ENCODE assay signal across 8 cellular contexts in genomic region chr18:9334351-9335254, GRCh38. TPM values are rescaled to one million over a fixed set of nuclear protein-coding genes. Genes with fewer than 3 reads are reported as not detected.
DNase-seq lines count a peak whose midpoint lies in the region; ATAC-seq, FAIRE-seq and TF ChIP-seq lines count a peak whose summit lies in the region.

TSS of gene TWSG1 (plus strand) at chr18:9334773. CDS start at chr18:9337230, 2,457 bp downstream.

- peak; percentile 99 for ATAC-seq in Right ventricle myocardium inferior
- ATAC-seq in pancreas = peak; percentile 91 to 96 (median 92)

- peak within 1 kb of the TSS; percentile 87 for H3K4me3 Mint-ChIP-seq in activated naive CD8-positive, alpha-beta T cell treated with anti-CD3 and anti-CD28 coated beads for 36 hours

- H3K27me3 Mint-ChIP-seq in activated naive CD8-positive, alpha-beta T cell treated with anti-CD3 and anti-CD28 coated beads for 36 hours = peaks cover 5% of the 10 kb centered on the region

- intact Hi-C loops in Right ventricle myocardium inferior (cut with DNase I) (loop anchor here (2.0 to 10.0 kb wide), 3 partner anchors 140 to 257 kb away; partner anchors contain the start of gene RALBP1), pancreas (cut with DNase I) (loop anchor here in 1 of 3 donors (10.0 kb wide), 1 partner anchor 260 kb away; no protein-coding TSS in a partner anchor), thyroid gland (cut with DNase I) (loop anchor here (10.0 kb wide), 2 partner anchors 200 to 260 kb away; partner anchors contain the start of gene ANKRD12)

- peak within 1 kb of the TSS; percentile 42 for H3K27ac Mint-ChIP-seq in activated naive CD8-positive, alpha-beta T cell treated with anti-CD3 and anti-CD28 coated beads for 36 hours

- WGBS in pancreas, 2 donors = 1% methylated on average over 58 to 104 of the region's 104 CpGs
- 0% methylated on average over 2 to 3 of the region's 104 CpGs for WGBS in thyroid gland, 2 donors

- peak within 1 kb of the TSS; percentile 69 for H3K4me3 ChIP-seq in HFF-Myc (replicated peaks; ENCODE audit: low read depth, low read length)
- H3K4me3 ChIP-seq in pancreas = peak within 1 kb of the TSS; percentile 76 to 94 (median 86)
- H3K4me3 ChIP-seq in thyroid gland (replicated peaks in 1 of 3) = peak within 1 kb of the TSS; percentile 59 to 80 (median 66)

- TF ChIP-seq CTCF in HFF-Myc (IDR thresholded peaks at IDR 0.05; ENCODE audit: low read depth, low read length, missing control alignments) (peak; percentile 19), pancreas (IDR thresholded peaks at IDR 0.05) (peak in 2 of 4 donors; percentile 10 to 23), thyroid gland (IDR thresholded peaks at IDR 0.05) (peak in 2 of 6 experiments; percentile 19 to 63)

- H3K27ac ChIP-seq in pancreas (peak within 1 kb of the TSS; percentile 56 to 80 (median 72)), thyroid gland (peak within 1 kb of the TSS; percentile 70 to 82 (median 80))

- DNase-seq in HFF-Myc (ENCODE audit: extremely low read depth, low read depth) = peak; percentile 63
- peak; percentile 80 for DNase-seq in MV-4-11 (lab: John Stamatoyannopoulos, UW)
- peak; percentile 78 for DNase-seq in SKM-1 (lab: John Stamatoyannopoulos, UW; ENCODE audit: unreplicated experiment)
- peak; percentile 95 for DNase-seq in activated naive CD8-positive, alpha-beta T cell treated with anti-CD3 and anti-CD28 coated beads for 36 hours
- peak; percentile 97 for DNase-seq in Right ventricle myocardium inferior (ENCODE audit: missing footprints)
- DNase-seq in pancreas = peak; percentile 92 to 98 (median 94)
- peak; percentile 96 for DNase-seq in thyroid gland

- H3K9me3 Mint-ChIP-seq in activated naive CD8-positive, alpha-beta T cell treated with anti-CD3 and anti-CD28 coated beads for 36 hours = no peaks in the 10 kb centered on the region

- H3K36me3 Mint-ChIP-seq in activated naive CD8-positive, alpha-beta T cell treated with anti-CD3 and anti-CD28 coated beads for 36 hours = peaks cover 2% of the 10 kb centered on the region

- peak; percentile 56 for TF ChIP-seq POLR2A in GM10847 (IDR thresholded peaks at IDR 0.05; ENCODE audit: extremely low read depth, insufficient read length)
- peak; percentile 43 to 80 for TF ChIP-seq POLR2A in thyroid gland (IDR thresholded peaks at IDR 0.05)

- H3K4me1 ChIP-seq in pancreas (peaks cover 0 to 9% (median 5%) of the 10 kb centered on the region in 3 donors), thyroid gland (peaks cover 7 to 15% of the 10 kb centered on the region in 2 donors)

- FAIRE-seq in pancreas (lab: Jason Lieb, UNC) = no peak

- H3K4me1 Mint-ChIP-seq in activated naive CD8-positive, alpha-beta T cell treated with anti-CD3 and anti-CD28 coated beads for 36 hours = peaks cover 24% of the 10 kb centered on the region

- H3K36me3 ChIP-seq in pancreas = no peaks in the 10 kb centered on the region
- H3K36me3 ChIP-seq in thyroid gland = no peaks in the 10 kb centered on the region

- H3K9me3 ChIP-seq in pancreas (no peaks in the 10 kb centered on the region), thyroid gland (no peaks in the 10 kb centered on the region)

- H3K27me3 ChIP-seq in pancreas (no peaks in the 10 kb centered on the region), thyroid gland (no peaks in the 10 kb centered on the region)

RNA-seq across cellular contexts. Expression of gene TWSG1, which starts in this region (rescaled TPM):
- total RNA-seq in activated naive CD8-positive, alpha-beta T cell treated with anti-CD3 and anti-CD28 coated beads for 36 hours = 10 to 100 TPM; 11.3 to 12.8 TPM
- 9.8 TPM for total RNA-seq in Right ventricle myocardium inferior
- 10 to 100 TPM in 2 of 6 donors, 1 to 10 TPM in 4; 4.1 to 13.7 (median 6.1) TPM for total RNA-seq in pancreas
- polyA plus RNA-seq in pancreas = 1 to 10 TPM; 2.5 to 7.0 TPM
- 10 to 100 TPM; 53.0 to 62.9 (median 59.7) TPM for total RNA-seq in thyroid gland

Comparison
In these comparisons a context has a peak if more than half of its experiments do, and no peak if none do; other contexts are left out.
1. Peak in every context shown above with its lines: DNase-seq, ATAC-seq, H3K4me3 ChIP-seq and H3K27ac ChIP-seq.